In genomic region chr10:124589491-124590006, GRCh38 we compare ENCODE assay signal across 1 cellular context.
TF ChIP-seq lines count a peak whose summit lies in the region.

No MANE protein-coding gene starts in this region.

TF ChIP-seq in HepG2, 621 proteins besides CTCF, POLR2A, EP300 and RAD21 (continued from another document and continues in another):
- TF ChIP-seq E2F5 (CRISPR knock-in tag; conservative IDR thresholded peaks at IDR 0.05) = no peak
- TF ChIP-seq GRHL1 (CRISPR knock-in tag; conservative IDR thresholded peaks at IDR 0.05) = no peak
- no peak for TF ChIP-seq NFAT5 (CRISPR knock-in tag; IDR thresholded peaks at IDR 0.05)
- TF ChIP-seq ESRRA (CRISPR knock-in tag; IDR thresholded peaks at IDR 0.05; ENCODE audit: low read depth) = no peak
- no peak for TF ChIP-seq ZBTB14 (CRISPR knock-in tag; IDR thresholded peaks at IDR 0.05)
- no peak for TF ChIP-seq HINFP (CRISPR knock-in tag; IDR thresholded peaks at IDR 0.05; ENCODE audit: low read depth)
- TF ChIP-seq HDAC2 (CRISPR knock-in tag; IDR thresholded peaks at IDR 0.05) = 0 out of 2 replicates have a peak, but pooled peaks have one; percentile 11
- no peak for TF ChIP-seq ATF2 (CRISPR knock-in tag; IDR thresholded peaks at IDR 0.05)
- TF ChIP-seq ZNF678 (CRISPR knock-in tag; IDR thresholded peaks at IDR 0.05) = no peak
- TF ChIP-seq RBM22 (optimal IDR thresholded peaks at IDR 0.05; ENCODE audit: low read length) = no peak
- no peak for TF ChIP-seq REPIN1 (CRISPR knock-in tag; IDR thresholded peaks at IDR 0.05; ENCODE audit: borderline replicate concordance, low read depth)
- no peak; the same call in 1 of the 2 replicates for TF ChIP-seq ZNF276 (CRISPR knock-in tag; IDR thresholded peaks at IDR 0.05; ENCODE audit: low read depth)
- TF ChIP-seq NFE2L1 (CRISPR knock-in tag; IDR thresholded peaks at IDR 0.05; ENCODE audit: borderline replicate concordance) = no peak
- TF ChIP-seq KDM2A (CRISPR knock-in tag; IDR thresholded peaks at IDR 0.05; ENCODE audit: borderline replicate concordance, low read depth) = no peak; the same call in 1 of the 2 replicates
- TF ChIP-seq HMG20A (CRISPR knock-in tag; IDR thresholded peaks at IDR 0.05; ENCODE audit: borderline replicate concordance) = no peak; the same call in 1 of the 2 replicates
- TF ChIP-seq TERF1 (CRISPR knock-in tag; IDR thresholded peaks at IDR 0.05) = no peak
- no peak; the same call in 1 of the 2 replicates for TF ChIP-seq ZNF816 (CRISPR knock-in tag; IDR thresholded peaks at IDR 0.05; ENCODE audit: borderline replicate concordance)
- TF ChIP-seq MED8 (CRISPR knock-in tag; IDR thresholded peaks at IDR 0.05; ENCODE audit: insufficient replicate concordance) = no peak
- no peak for TF ChIP-seq ZNF784 (CRISPR knock-in tag; IDR thresholded peaks at IDR 0.05; ENCODE audit: borderline replicate concordance)
- no peak for TF ChIP-seq ZKSCAN5 (CRISPR knock-in tag; IDR thresholded peaks at IDR 0.05)
- 0 out of 2 replicates have a peak, but pooled peaks have one; percentile 42 for TF ChIP-seq ZNF543 (CRISPR knock-in tag; IDR thresholded peaks at IDR 0.05)
- TF ChIP-seq HOXA7 (CRISPR knock-in tag; IDR thresholded peaks at IDR 0.05) = no peak
- no peak for TF ChIP-seq PRDM10 (CRISPR knock-in tag; IDR thresholded peaks at IDR 0.05; ENCODE audit: low read depth)
- TF ChIP-seq RNF2 (conservative IDR thresholded peaks at IDR 0.05; ENCODE audit: low read depth) = no peak
- TF ChIP-seq IRF9 (CRISPR knock-in tag; IDR thresholded peaks at IDR 0.05; ENCODE audit: borderline replicate concordance) = no peak
- no peak for TF ChIP-seq MEIS2 (CRISPR knock-in tag; IDR thresholded peaks at IDR 0.05)
- no peak for TF ChIP-seq SNAI1 (CRISPR knock-in tag; IDR thresholded peaks at IDR 0.05; ENCODE audit: borderline replicate concordance)
- TF ChIP-seq SCMH1 (CRISPR knock-in tag; IDR thresholded peaks at IDR 0.05; ENCODE audit: borderline replicate concordance) = no peak
- peak in 1 of 2 experiments; percentile 37; a peak in 1 of 4 replicates for TF ChIP-seq ATF4 (CRISPR knock-in tag; IDR thresholded peaks at IDR 0.05)
